In the genomic region with DNA sequence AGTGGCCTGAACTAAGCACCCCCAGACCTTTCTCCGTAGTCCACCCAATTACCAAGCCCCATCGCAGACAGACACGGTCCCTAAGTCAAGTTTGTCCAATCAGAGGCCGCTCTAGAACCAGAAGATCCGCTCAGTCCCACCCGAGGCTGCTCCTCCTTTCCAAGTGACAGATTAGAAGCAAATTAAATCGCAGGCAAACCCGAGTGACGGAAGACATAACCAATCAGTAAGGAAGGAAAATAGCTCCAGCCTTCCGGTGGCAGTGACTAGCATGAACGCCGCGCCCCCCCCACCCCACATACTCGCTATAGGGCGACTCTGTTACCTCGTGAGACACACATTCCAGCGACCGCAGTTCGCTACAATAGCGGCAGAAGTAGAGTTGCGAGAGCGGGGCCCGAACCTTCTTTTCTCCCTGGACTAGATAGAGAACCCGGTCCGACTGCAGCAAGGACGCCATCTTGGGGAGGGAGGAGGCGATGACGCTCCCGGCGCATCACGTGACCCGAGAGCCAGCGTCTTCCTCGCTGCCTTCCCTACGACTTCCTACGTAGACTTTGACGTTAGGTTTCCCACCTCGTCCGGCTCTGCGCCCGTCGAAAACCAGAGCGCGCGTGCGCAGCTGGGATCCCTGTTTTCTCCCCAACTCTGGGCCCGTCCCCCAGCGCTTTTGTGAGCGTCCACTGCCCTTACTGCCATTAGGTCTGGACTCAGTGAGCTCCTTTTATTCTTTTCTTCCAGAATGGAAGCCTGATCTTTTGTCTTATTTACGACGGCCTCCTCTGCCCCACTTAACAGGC, we compare ENCODE assay signal across 1 cellular context.
TF ChIP-seq lines count a peak whose summit lies in the region.

A gene (minus strand): TSS at position 484 of the 800 bp plus-strand sequence. CDS start 24 bp downstream, at position 460.

TF ChIP-seq in K562, 482 proteins besides CTCF, POLR2A, EP300 and RAD21 (continued from another document and continues in another):
- TF ChIP-seq, protein P1, sequence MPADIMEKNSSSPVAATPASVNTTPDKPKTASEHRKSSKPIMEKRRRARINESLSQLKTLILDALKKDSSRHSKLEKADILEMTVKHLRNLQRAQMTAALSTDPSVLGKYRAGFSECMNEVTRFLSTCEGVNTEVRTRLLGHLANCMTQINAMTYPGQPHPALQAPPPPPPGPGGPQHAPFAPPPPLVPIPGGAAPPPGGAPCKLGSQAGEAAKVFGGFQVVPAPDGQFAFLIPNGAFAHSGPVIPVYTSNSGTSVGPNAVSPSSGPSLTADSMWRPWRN (IDR thresholded peaks at IDR 0.05; ENCODE audit: low read depth), result peak; percentile 8; the same call in 1 of the 2 replicates
- peak; percentile 74 for TF ChIP-seq MYC (IDR thresholded peaks at IDR 0.05; ENCODE audit: low read depth, low read length)
- no peak for TF ChIP-seq MYC (CRISPR knock-in tag; IDR thresholded peaks at IDR 0.05; ENCODE audit: borderline replicate concordance, low read depth)
- TF ChIP-seq, protein P2, sequence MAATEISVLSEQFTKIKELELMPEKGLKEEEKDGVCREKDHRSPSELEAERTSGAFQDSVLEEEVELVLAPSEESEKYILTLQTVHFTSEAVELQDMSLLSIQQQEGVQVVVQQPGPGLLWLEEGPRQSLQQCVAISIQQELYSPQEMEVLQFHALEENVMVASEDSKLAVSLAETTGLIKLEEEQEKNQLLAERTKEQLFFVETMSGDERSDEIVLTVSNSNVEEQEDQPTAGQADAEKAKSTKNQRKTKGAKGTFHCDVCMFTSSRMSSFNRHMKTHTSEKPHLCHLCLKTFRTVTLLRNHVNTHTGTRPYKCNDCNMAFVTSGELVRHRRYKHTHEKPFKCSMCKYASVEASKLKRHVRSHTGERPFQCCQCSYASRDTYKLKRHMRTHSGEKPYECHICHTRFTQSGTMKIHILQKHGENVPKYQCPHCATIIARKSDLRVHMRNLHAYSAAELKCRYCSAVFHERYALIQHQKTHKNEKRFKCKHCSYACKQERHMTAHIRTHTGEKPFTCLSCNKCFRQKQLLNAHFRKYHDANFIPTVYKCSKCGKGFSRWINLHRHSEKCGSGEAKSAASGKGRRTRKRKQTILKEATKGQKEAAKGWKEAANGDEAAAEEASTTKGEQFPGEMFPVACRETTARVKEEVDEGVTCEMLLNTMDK (IDR thresholded peaks at IDR 0.05; ENCODE audit: borderline replicate concordance, insufficient read depth, low read depth, low read length, poor library complexity, severe bottlenecking), result peak; percentile 51
- peak; percentile 95 for TF ChIP-seq FOS (IDR thresholded peaks at IDR 0.05; ENCODE audit: extremely low read depth, insufficient read length)
- TF ChIP-seq, protein P3, sequence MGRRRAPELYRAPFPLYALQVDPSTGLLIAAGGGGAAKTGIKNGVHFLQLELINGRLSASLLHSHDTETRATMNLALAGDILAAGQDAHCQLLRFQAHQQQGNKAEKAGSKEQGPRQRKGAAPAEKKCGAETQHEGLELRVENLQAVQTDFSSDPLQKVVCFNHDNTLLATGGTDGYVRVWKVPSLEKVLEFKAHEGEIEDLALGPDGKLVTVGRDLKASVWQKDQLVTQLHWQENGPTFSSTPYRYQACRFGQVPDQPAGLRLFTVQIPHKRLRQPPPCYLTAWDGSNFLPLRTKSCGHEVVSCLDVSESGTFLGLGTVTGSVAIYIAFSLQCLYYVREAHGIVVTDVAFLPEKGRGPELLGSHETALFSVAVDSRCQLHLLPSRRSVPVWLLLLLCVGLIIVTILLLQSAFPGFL (CRISPR knock-in tag; IDR thresholded peaks at IDR 0.05), result no peak
- TF ChIP-seq PHF20 (IDR thresholded peaks at IDR 0.05; ENCODE audit: partially characterized antibody), result peak; percentile 86
- TF ChIP-seq, protein P4, sequence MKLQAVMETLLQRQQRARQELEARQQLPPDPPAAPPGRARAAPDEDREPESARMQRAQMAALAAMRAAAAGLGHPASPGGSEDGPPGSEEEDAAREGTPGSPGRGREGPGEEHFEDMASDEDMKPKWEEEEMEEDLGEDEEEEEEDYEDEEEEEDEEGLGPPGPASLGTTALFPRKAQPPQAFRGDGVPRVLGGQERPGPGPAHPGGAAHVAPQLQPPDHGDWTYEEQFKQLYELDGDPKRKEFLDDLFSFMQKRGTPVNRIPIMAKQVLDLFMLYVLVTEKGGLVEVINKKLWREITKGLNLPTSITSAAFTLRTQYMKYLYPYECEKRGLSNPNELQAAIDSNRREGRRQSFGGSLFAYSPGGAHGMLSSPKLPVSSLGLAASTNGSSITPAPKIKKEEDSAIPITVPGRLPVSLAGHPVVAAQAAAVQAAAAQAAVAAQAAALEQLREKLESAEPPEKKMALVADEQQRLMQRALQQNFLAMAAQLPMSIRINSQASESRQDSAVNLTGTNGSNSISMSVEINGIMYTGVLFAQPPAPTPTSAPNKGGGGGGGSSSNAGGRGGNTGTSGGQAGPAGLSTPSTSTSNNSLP (IDR thresholded peaks at IDR 0.05; ENCODE audit: borderline replicate concordance, low read depth, low read length), result peak; percentile 62; the same call in 1 of the 2 replicates
- TF ChIP-seq, protein P5, sequence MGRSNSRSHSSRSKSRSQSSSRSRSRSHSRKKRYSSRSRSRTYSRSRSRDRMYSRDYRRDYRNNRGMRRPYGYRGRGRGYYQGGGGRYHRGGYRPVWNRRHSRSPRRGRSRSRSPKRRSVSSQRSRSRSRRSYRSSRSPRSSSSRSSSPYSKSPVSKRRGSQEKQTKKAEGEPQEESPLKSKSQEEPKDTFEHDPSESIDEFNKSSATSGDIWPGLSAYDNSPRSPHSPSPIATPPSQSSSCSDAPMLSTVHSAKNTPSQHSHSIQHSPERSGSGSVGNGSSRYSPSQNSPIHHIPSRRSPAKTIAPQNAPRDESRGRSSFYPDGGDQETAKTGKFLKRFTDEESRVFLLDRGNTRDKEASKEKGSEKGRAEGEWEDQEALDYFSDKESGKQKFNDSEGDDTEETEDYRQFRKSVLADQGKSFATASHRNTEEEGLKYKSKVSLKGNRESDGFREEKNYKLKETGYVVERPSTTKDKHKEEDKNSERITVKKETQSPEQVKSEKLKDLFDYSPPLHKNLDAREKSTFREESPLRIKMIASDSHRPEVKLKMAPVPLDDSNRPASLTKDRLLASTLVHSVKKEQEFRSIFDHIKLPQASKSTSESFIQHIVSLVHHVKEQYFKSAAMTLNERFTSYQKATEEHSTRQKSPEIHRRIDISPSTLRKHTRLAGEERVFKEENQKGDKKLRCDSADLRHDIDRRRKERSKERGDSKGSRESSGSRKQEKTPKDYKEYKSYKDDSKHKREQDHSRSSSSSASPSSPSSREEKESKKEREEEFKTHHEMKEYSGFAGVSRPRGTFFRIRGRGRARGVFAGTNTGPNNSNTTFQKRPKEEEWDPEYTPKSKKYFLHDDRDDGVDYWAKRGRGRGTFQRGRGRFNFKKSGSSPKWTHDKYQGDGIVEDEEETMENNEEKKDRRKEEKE (IDR thresholded peaks at IDR 0.05; ENCODE audit: borderline replicate concordance in 1 of 2, control insufficient read depth in 1 of 2, low read depth in 2 of 2, low read length in 1 of 2), result no peak
- peak; percentile 75 for TF ChIP-seq JUND (IDR thresholded peaks at IDR 0.05; ENCODE audit: borderline replicate concordance, low read depth, low read length)
- TF ChIP-seq JUND (tag; IDR thresholded peaks at IDR 0.05; ENCODE audit: borderline replicate concordance, low read depth, low read length), result peak; percentile 78; the same call in 2 of the 3 replicates
- TF ChIP-seq MEF2D (tag; conservative IDR thresholded peaks at IDR 0.05; ENCODE audit: low read depth), result 0 out of 2 replicates have a peak, but pooled peaks have one; percentile 26
- TF ChIP-seq TAF7 (tag; IDR thresholded peaks at IDR 0.05), result peak; percentile 98
- TF ChIP-seq NEUROD1 (IDR thresholded peaks at IDR 0.05; ENCODE audit: borderline replicate concordance, low read depth, low read length, partially characterized antibody), result peak; percentile 90
- TF ChIP-seq, protein P6, sequence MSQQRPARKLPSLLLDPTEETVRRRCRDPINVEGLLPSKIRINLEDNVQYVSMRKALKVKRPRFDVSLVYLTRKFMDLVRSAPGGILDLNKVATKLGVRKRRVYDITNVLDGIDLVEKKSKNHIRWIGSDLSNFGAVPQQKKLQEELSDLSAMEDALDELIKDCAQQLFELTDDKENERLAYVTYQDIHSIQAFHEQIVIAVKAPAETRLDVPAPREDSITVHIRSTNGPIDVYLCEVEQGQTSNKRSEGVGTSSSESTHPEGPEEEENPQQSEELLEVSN (IDR thresholded peaks at IDR 0.05; ENCODE audit: borderline replicate concordance in 1 of 2, extremely low read depth in 1 of 2, insufficient read depth in 1 of 2, insufficient read length in 1 of 2, low read depth in 1 of 2, low read length in 1 of 2, poor library complexity in 1 of 2, severe bottlenecking in 1 of 2), result peak; percentile 93 to 96
- TF ChIP-seq ZNF174 (CRISPR knock-in tag; IDR thresholded peaks at IDR 0.05), result peak; percentile 20; the same call in 1 of the 2 replicates
- TF ChIP-seq, protein P7, sequence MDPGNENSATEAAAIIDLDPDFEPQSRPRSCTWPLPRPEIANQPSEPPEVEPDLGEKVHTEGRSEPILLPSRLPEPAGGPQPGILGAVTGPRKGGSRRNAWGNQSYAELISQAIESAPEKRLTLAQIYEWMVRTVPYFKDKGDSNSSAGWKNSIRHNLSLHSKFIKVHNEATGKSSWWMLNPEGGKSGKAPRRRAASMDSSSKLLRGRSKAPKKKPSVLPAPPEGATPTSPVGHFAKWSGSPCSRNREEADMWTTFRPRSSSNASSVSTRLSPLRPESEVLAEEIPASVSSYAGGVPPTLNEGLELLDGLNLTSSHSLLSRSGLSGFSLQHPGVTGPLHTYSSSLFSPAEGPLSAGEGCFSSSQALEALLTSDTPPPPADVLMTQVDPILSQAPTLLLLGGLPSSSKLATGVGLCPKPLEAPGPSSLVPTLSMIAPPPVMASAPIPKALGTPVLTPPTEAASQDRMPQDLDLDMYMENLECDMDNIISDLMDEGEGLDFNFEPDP (CRISPR knock-in tag; IDR thresholded peaks at IDR 0.05), result 0 out of 2 replicates have a peak, but pooled peaks have one; percentile 67
- TF ChIP-seq CTBP1 (IDR thresholded peaks at IDR 0.05; ENCODE audit: borderline replicate concordance), result 0 out of 2 replicates have a peak, but pooled peaks have one; percentile 61
- TF ChIP-seq RBM34 (IDR thresholded peaks at IDR 0.05; ENCODE audit: borderline replicate concordance, insufficient read depth, low read length), result no peak
- TF ChIP-seq, protein P8, sequence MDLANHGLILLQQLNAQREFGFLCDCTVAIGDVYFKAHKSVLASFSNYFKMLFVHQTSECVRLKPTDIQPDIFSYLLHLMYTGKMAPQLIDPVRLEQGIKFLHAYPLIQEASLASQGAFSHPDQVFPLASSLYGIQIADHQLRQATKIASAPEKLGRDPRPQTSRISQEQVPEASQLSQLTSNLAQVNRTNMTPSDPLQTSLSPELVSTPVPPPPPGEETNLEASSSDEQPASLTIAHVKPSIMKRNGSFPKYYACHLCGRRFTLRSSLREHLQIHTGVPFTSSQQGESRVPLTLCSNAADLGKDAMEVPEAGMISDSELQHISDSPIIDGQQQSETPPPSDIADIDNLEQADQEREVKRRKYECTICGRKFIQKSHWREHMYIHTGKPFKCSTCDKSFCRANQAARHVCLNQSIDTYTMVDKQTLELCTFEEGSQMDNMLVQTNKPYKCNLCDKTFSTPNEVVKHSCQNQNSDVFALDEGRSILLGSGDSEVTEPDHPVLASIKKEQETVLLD (IDR thresholded peaks at IDR 0.05), result peak; percentile 93
- peak; percentile 97 for TF ChIP-seq TAF9B (IDR thresholded peaks at IDR 0.05; ENCODE audit: partially characterized antibody)
- TF ChIP-seq, protein P9, sequence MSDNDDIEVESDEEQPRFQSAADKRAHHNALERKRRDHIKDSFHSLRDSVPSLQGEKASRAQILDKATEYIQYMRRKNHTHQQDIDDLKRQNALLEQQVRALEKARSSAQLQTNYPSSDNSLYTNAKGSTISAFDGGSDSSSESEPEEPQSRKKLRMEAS (CRISPR knock-in tag; IDR thresholded peaks at IDR 0.05), result peak; percentile 88
- TF ChIP-seq ZNF431 (CRISPR knock-in tag; IDR thresholded peaks at IDR 0.05), result no peak
- TF ChIP-seq, protein P10, sequence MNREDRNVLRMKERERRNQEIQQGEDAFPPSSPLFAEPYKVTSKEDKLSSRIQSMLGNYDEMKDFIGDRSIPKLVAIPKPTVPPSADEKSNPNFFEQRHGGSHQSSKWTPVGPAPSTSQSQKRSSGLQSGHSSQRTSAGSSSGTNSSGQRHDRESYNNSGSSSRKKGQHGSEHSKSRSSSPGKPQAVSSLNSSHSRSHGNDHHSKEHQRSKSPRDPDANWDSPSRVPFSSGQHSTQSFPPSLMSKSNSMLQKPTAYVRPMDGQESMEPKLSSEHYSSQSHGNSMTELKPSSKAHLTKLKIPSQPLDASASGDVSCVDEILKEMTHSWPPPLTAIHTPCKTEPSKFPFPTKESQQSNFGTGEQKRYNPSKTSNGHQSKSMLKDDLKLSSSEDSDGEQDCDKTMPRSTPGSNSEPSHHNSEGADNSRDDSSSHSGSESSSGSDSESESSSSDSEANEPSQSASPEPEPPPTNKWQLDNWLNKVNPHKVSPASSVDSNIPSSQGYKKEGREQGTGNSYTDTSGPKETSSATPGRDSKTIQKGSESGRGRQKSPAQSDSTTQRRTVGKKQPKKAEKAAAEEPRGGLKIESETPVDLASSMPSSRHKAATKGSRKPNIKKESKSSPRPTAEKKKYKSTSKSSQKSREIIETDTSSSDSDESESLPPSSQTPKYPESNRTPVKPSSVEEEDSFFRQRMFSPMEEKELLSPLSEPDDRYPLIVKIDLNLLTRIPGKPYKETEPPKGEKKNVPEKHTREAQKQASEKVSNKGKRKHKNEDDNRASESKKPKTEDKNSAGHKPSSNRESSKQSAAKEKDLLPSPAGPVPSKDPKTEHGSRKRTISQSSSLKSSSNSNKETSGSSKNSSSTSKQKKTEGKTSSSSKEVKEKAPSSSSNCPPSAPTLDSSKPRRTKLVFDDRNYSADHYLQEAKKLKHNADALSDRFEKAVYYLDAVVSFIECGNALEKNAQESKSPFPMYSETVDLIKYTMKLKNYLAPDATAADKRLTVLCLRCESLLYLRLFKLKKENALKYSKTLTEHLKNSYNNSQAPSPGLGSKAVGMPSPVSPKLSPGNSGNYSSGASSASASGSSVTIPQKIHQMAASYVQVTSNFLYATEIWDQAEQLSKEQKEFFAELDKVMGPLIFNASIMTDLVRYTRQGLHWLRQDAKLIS (CRISPR knock-in tag; IDR thresholded peaks at IDR 0.05), result peak; percentile 74; the same call in 1 of the 2 replicates
- TF ChIP-seq, protein P11, sequence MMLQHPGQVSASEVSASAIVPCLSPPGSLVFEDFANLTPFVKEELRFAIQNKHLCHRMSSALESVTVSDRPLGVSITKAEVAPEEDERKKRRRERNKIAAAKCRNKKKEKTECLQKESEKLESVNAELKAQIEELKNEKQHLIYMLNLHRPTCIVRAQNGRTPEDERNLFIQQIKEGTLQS (IDR thresholded peaks at IDR 0.05), result peak; percentile 88
- TF ChIP-seq, protein P11 (CRISPR knock-in tag; conservative IDR thresholded peaks at IDR 0.05), result no peak; the same call in 1 of the 2 replicates
- peak; percentile 16 for TF ChIP-seq BRD9 (IDR thresholded peaks at IDR 0.05; ENCODE audit: low read depth, partially characterized antibody)
- TF ChIP-seq GTF2E2 (tag; IDR thresholded peaks at IDR 0.05), result peak; percentile 79
- peak; percentile 40 for TF ChIP-seq POU5F1 (IDR thresholded peaks at IDR 0.05; ENCODE audit: borderline replicate concordance, low read depth, low read length, partially characterized antibody)
- TF ChIP-seq ZNF785 (CRISPR knock-in tag; IDR thresholded peaks at IDR 0.05), result no peak
- TF ChIP-seq ZBTB7A (IDR thresholded peaks at IDR 0.05; ENCODE audit: borderline replicate concordance, control insufficient read depth, low read depth, low read length), result peak; percentile 22; the same call in 1 of the 2 replicates
